ENCODE assay signal across 17 cellular contexts in genomic region chr1:225941220-225941948, GRCh38. TPM values are rescaled to one million over a fixed set of nuclear protein-coding genes. Genes with fewer than 3 reads are reported as not detected.
DNase-seq lines count a peak whose midpoint lies in the region; ATAC-seq and TF ChIP-seq lines count a peak whose summit lies in the region.
"Had no signal": no experiment of that assay in that cellular context is flagged by ENCODE, and none has a peak within 500 bp of the region (broad histone marks: within the 10 kb centered on the region; RNA-seq: fewer than 3 reads in every experiment).

Gene LEFTY2, minus strand, starts transcription at chr1:225941220. Its CDS starts 80 bp downstream, at chr1:225941140.

- in situ Hi-C loops in G401 (cut with HindIII; ENCODE audit: low sequenced_read_pairs) = no loop called here

- no peaks in the 10 kb centered on the region for H3K79me2 ChIP-seq in OCI-LY3 (ENCODE audit: low read length)

- H3K4me3 ChIP-seq in OCI-LY3 (ENCODE audit: low read length) (no peak within 1 kb of the TSS; the same call in 1 of the 2 replicates), endodermal cell (ENCODE audit: low read length) (peak within 1 kb of the TSS; percentile 88), uterus (peak within 1 kb of the TSS in 1 of 2 donors; percentile 1)
- H3K4me3 ChIP-seq: MG63, PC-9 had no signal

- H3K36me3 Mint-ChIP-seq in endodermal cell (ENCODE audit: low read depth) = peaks cover 12% of the 10 kb centered on the region
- no peaks in the 10 kb centered on the region for H3K36me3 Mint-ChIP-seq in nephron progenitor cell (ENCODE audit: low read depth)
- H3K36me3 Mint-ChIP-seq: CD4-positive, CD25-positive, alpha-beta regulatory T cell; stimulated activated naive B cell treated with anti-CD40 and anti-IgM and Interleukin-4, amounts not matched to agents 10 μg/mL and 1 μg/mL and 100 μg/mL, for 72 hours had no signal

- H3K9ac ChIP-seq in OCI-LY3 (ENCODE audit: low read length) (no peak within 1 kb of the TSS), endodermal cell (ENCODE audit: extremely low read depth, low read length, poor library complexity, severe bottlenecking) (peak within 1 kb of the TSS; percentile 96)

- H3K9me3 Mint-ChIP-seq in endodermal cell (no peaks in the 10 kb centered on the region), nephron progenitor cell (no peaks in the 10 kb centered on the region)
- H3K9me3 Mint-ChIP-seq: stimulated activated naive B cell treated with anti-CD40 and anti-IgM and Interleukin-4, amounts not matched to agents 10 μg/mL and 1 μg/mL and 100 μg/mL, for 72 hours; T-helper 1 cell treated with Interleukin-12 subunit alpha and Interleukin-12 subunit beta and Interleukin-4 antibody, amounts not matched to agents 30 μg/mL and 1 μg/mL, for 36 hours had no signal

- intact Hi-C loops in uterus (cut with DNase I; ENCODE audit: low total_unique reads) = no loop called here

- TF ChIP-seq CTCF in OCI-LY3 (IDR thresholded peaks at IDR 0.05; ENCODE audit: low read depth, low read length) (no peak), endodermal cell (conservative IDR thresholded peaks at IDR 0.05) (no peak), nephron progenitor cell (IDR thresholded peaks at IDR 0.05) (no peak), uterus (IDR thresholded peaks at IDR 0.05) (no peak)

- no peak for ATAC-seq in GM18870 (IDR thresholded peaks at IDR 0.05; ENCODE audit: unreplicated experiment)
- ATAC-seq: stimulated activated naive B cell treated with anti-CD40 and anti-IgM and Interleukin-4, amounts not matched to agents 10 μg/mL and 1 μg/mL and 100 μg/mL, for 72 hours had no signal

- H3K4me3 Mint-ChIP-seq in endodermal cell (peak within 1 kb of the TSS; percentile 69), nephron progenitor cell (peak within 1 kb of the TSS; percentile 44)
- H3K4me3 Mint-ChIP-seq: CD4-positive, CD25-positive, alpha-beta regulatory T cell; stimulated activated naive B cell treated with anti-CD40 and anti-IgM and Interleukin-4, amounts not matched to agents 10 μg/mL and 1 μg/mL and 100 μg/mL, for 72 hours; T-helper 1 cell treated with Interleukin-12 subunit alpha and Interleukin-12 subunit beta and Interleukin-4 antibody, amounts not matched to agents 30 μg/mL and 1 μg/mL, for 36 hours had no signal

- H3K27me3 Mint-ChIP-seq in endodermal cell (ENCODE audit: insufficient read depth) = no peaks in the 10 kb centered on the region
- H3K27me3 Mint-ChIP-seq in nephron progenitor cell (ENCODE audit: low read depth, poor library complexity) = no peaks in the 10 kb centered on the region

- DNase-seq in endodermal cell (peak; percentile 68), nephron progenitor cell (peak; percentile 25), uterus (peak; percentile 59 to 77), G401 (ENCODE audit: low spot score) (no peak), UCSD-AML1 (lab: John Stamatoyannopoulos, UW; ENCODE audit: unreplicated experiment) (no peak)
- DNase-seq: activated CD4-positive, alpha-beta T cell treated with anti-CD3 and anti-CD28 coated beads for 48 hours; amygdala; CD4-positive, CD25-positive, alpha-beta regulatory T cell; MG63; NCI-H226; PC-9; stimulated activated naive B cell treated with anti-CD40 and anti-IgM and Interleukin-4, amounts not matched to agents 10 μg/mL and 1 μg/mL and 100 μg/mL, for 72 hours had no signal

- 55 to 74% methylated on average over 6 of the region's 6 CpGs for WGBS in endodermal cell (ENCODE audit: insufficient coverage in 1 of 2, insufficient read length in 1 of 2), 2 experiments

- H3K27ac ChIP-seq in OCI-LY3 (ENCODE audit: low read length) (no peak within 1 kb of the TSS), endodermal cell (ENCODE audit: low read depth, low read length) (peak within 1 kb of the TSS; percentile 3), uterus (peak within 1 kb of the TSS; percentile 95)
- H3K27ac ChIP-seq: HL-60, PC-9 had no signal

- H3K4me1 Mint-ChIP-seq in endodermal cell (peaks cover 45% of the 10 kb centered on the region), nephron progenitor cell (peaks cover 61% of the 10 kb centered on the region)

- no peaks in the 10 kb centered on the region for H3K36me3 ChIP-seq in OCI-LY3 (replicated peaks; ENCODE audit: low read depth, low read length)
- peaks cover 39% of the 10 kb centered on the region for H3K36me3 ChIP-seq in endodermal cell (ENCODE audit: control insufficient read depth, insufficient read depth, low read length)
- no peaks in the 10 kb centered on the region for H3K36me3 ChIP-seq in uterus
- H3K36me3 ChIP-seq: MG63 had no signal

- H2AFZ ChIP-seq in OCI-LY3 (ENCODE audit: low read depth, low read length) = no peak within 1 kb of the TSS
- H2AFZ ChIP-seq: PC-9 had no signal

- H3K4me2 ChIP-seq in OCI-LY3 (ENCODE audit: low read length) = peak within 1 kb of the TSS; percentile 63
- H3K4me2 ChIP-seq: PC-9 had no signal

- H3K27me3 ChIP-seq in OCI-LY3 (ENCODE audit: low read depth, low read length) (peaks cover 20% of the 10 kb centered on the region), endodermal cell (ENCODE audit: control insufficient read depth, insufficient read depth, low read length, poor library complexity, severe bottlenecking) (no peaks in the 10 kb centered on the region), uterus (no peaks in the 10 kb centered on the region)

- H4K20me1 ChIP-seq in OCI-LY3 (ENCODE audit: insufficient read depth, low read length) = no peaks in the 10 kb centered on the region

- H3K27ac Mint-ChIP-seq in endodermal cell (peak within 1 kb of the TSS; percentile 92), nephron progenitor cell (peak within 1 kb of the TSS; percentile 80)
- H3K27ac Mint-ChIP-seq: CD4-positive, CD25-positive, alpha-beta regulatory T cell; stimulated activated naive B cell treated with anti-CD40 and anti-IgM and Interleukin-4, amounts not matched to agents 10 μg/mL and 1 μg/mL and 100 μg/mL, for 72 hours; T-helper 1 cell treated with Interleukin-12 subunit alpha and Interleukin-12 subunit beta and Interleukin-4 antibody, amounts not matched to agents 30 μg/mL and 1 μg/mL, for 36 hours had no signal

- H3K9me3 ChIP-seq in OCI-LY3 (ENCODE audit: insufficient read depth, low read length) = no peaks in the 10 kb centered on the region
- no peaks in the 10 kb centered on the region for H3K9me3 ChIP-seq in endodermal cell (ENCODE audit: control insufficient read depth, low read length)
- no peaks in the 10 kb centered on the region for H3K9me3 ChIP-seq in uterus
- H3K9me3 ChIP-seq: MG63 had no signal

- TF ChIP-seq POLR2A in uterus (IDR thresholded peaks at IDR 0.05) = no peak

- peaks cover 28% of the 10 kb centered on the region for H3K4me1 ChIP-seq in OCI-LY3 (ENCODE audit: low read length)
- H3K4me1 ChIP-seq in endodermal cell (ENCODE audit: control insufficient read depth, insufficient read depth, low read length) = peaks cover 30% of the 10 kb centered on the region
- H3K4me1 ChIP-seq in uterus = peaks cover 8 to 21% of the 10 kb centered on the region in 2 donors

RNA-seq across cellular contexts. Expression of gene LEFTY2, which starts in this region (rescaled TPM):
- 100 to 1,000 TPM; 272 to 938 TPM for total RNA-seq in endodermal cell
- 318 TPM for polyA plus RNA-seq in endodermal cell (2013, experiment 1 of 2)
- polyA plus RNA-seq in endodermal cell (2013, experiment 2 of 2) = 376 TPM
- 10 to 100 TPM in 3 of 4 donors, 1 to 10 TPM in 1; 6.1 to 41.6 (median 29.5) TPM for total RNA-seq in uterus
- not detected in 2 replicates for total RNA-seq in G401 (2014; rRNA removed; shearing (Covaris generic))
- total RNA-seq: CD4-positive, CD25-positive, alpha-beta regulatory T cell; PC-9; renal cortical epithelial cell had no signal
- polyA plus RNA-seq: CD4-positive, CD25-positive, alpha-beta regulatory T cell had no signal

Comparison
In these comparisons a context has a peak if more than half of its experiments do, and no peak if none do; other contexts are left out.
1. DNase-seq: peak in endodermal cell (single experiment), nephron progenitor cell (single experiment) and uterus (2 of 2); none in G401 (single experiment) and UCSD-AML1 (single experiment).